7 cellular contexts compared by ENCODE assay signal in the genomic region with DNA sequence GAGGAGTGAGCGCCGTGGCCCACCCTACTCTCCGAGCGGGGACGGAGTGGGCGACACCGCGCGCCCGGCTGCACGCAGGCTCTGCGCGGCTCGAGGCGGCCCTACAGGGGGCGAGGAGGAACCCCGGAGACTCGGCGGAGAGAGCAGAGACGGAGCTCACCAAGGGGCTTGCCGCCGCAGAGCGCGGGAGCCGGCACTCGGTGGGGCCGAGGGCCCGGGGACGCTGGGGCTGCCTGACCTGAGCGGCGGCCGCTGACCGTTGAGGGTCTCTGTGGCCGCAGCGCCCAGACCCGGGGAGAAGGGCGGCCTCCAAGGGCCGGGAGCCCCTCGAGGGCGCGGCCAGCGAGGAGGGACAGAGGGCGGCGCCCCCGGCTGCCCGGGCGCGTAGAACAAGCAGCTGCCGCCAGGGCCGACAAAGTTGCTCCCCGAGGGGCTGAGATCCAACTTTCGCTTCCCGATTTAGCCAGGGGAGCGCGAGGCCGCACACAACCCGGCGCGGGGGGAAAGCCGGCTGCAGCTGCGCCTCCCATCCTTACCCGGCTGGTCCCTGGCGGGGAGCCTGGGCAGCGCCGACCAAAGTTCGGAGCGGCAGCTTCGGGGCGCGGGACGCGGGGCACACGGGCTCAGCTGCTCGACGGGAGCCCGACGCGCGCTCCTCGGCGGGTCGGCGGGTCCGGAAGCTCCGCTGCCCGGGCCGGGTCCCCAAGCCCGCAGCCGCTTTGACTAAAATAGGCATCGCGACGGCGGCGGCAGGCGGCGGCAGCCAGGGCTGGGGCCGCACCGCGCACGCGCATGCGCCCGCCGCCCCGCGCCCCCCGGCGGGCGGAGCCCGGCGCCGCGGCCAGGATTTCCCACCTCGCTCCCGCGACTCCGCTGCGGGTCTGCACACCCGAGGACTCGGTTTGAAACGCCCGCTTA. TPM values are rescaled to one million over a fixed set of nuclear protein-coding genes. Genes with fewer than 3 reads are reported as not detected.
A peak's percentile ranks its signal among the peaks of the same experiment; 100 is the strongest.
DNase-seq lines count a peak whose midpoint lies in the region; ATAC-seq and TF ChIP-seq lines count a peak whose summit lies in the region.

No MANE protein-coding gene starts in this region.

- TF ChIP-seq CTCF in WI38 (IDR thresholded peaks at IDR 0.05; ENCODE audit: low read depth, low read length) (0 out of 2 replicates have a peak, but pooled peaks have one; percentile 8), endothelial cell (IDR thresholded peaks at IDR 0.05; ENCODE audit: unreplicated experiment) (no peak)

- H3K36me3 Mint-ChIP-seq in IgD-negative memory B cell, result peaks cover under 1% of the 10 kb centered on the region
- H3K36me3 Mint-ChIP-seq in endothelial cell (ENCODE audit: low read depth, unreplicated experiment), result peaks cover 3% of the 10 kb centered on the region
- H3K36me3 Mint-ChIP-seq in memory B cell, result no peaks in the 10 kb centered on the region

- H3K27me3 Mint-ChIP-seq in IgD-negative memory B cell (peaks cover 31% of the 10 kb centered on the region), endothelial cell (ENCODE audit: unreplicated experiment) (peaks cover 9% of the 10 kb centered on the region), memory B cell (peaks cover 25% of the 10 kb centered on the region)

- H3K9me3 Mint-ChIP-seq in IgD-negative memory B cell (no peaks in the 10 kb centered on the region), endothelial cell (ENCODE audit: unreplicated experiment) (no peaks in the 10 kb centered on the region), memory B cell (no peaks in the 10 kb centered on the region)

- ATAC-seq in GM21528 (IDR thresholded peaks at IDR 0.05; ENCODE audit: low FRiP score, unreplicated experiment) (peak; percentile 73), memory B cell (ENCODE audit: low read depth) (peak; percentile 73)

- no peak overlapping the region for H3K27ac Mint-ChIP-seq in IgD-negative memory B cell
- no peak overlapping the region for H3K27ac Mint-ChIP-seq in endothelial cell (ENCODE audit: unreplicated experiment)
- no peak overlapping the region for H3K27ac Mint-ChIP-seq in memory B cell

- peaks cover 4 to 15% (median 9%) of the 10 kb centered on the region in 3 donors for H3K4me1 Mint-ChIP-seq in IgD-negative memory B cell
- H3K4me1 Mint-ChIP-seq in endothelial cell (ENCODE audit: unreplicated experiment), result peaks cover 5% of the 10 kb centered on the region
- H3K4me1 Mint-ChIP-seq in memory B cell, result peaks cover 8% of the 10 kb centered on the region

- DNase-seq in GM04504 (ENCODE audit: low read depth) (peak; percentile 31), endothelial cell (ENCODE audit: low spot score) (peak; percentile 69), memory B cell (ENCODE audit: low spot score in 2 of 2) (peak; percentile 19 to 42), stromal cell of bone marrow (ENCODE audit: low read depth) (peak; percentile 28)

- peak overlapping the region; percentile 88 for H3K4me3 ChIP-seq in WI38 (ENCODE audit: low read depth, low read length)

- peak overlapping the region; percentile 68 to 92 (median 80) for H3K4me3 Mint-ChIP-seq in IgD-negative memory B cell
- peak overlapping the region; percentile 91 for H3K4me3 Mint-ChIP-seq in endothelial cell (ENCODE audit: unreplicated experiment)
- peak overlapping the region; percentile 74 for H3K4me3 Mint-ChIP-seq in memory B cell

RNA-seq across cellular contexts. Expression of gene POPDC3, which starts 43.1 kb away (rescaled TPM):
- not detected for polyA plus RNA-seq in IgD-negative memory B cell
- 5.2 TPM for total RNA-seq in endothelial cell (ENCODE audit: unreplicated experiment)

Comparison
In these comparisons a context has a peak if more than half of its experiments do, and no peak if none do; other contexts are left out.
1. Peak in every context shown above with its lines: DNase-seq, ATAC-seq and H3K4me3 ChIP-seq.